Comparison of ENCODE assay signal across 11 cellular contexts in the genomic region with DNA sequence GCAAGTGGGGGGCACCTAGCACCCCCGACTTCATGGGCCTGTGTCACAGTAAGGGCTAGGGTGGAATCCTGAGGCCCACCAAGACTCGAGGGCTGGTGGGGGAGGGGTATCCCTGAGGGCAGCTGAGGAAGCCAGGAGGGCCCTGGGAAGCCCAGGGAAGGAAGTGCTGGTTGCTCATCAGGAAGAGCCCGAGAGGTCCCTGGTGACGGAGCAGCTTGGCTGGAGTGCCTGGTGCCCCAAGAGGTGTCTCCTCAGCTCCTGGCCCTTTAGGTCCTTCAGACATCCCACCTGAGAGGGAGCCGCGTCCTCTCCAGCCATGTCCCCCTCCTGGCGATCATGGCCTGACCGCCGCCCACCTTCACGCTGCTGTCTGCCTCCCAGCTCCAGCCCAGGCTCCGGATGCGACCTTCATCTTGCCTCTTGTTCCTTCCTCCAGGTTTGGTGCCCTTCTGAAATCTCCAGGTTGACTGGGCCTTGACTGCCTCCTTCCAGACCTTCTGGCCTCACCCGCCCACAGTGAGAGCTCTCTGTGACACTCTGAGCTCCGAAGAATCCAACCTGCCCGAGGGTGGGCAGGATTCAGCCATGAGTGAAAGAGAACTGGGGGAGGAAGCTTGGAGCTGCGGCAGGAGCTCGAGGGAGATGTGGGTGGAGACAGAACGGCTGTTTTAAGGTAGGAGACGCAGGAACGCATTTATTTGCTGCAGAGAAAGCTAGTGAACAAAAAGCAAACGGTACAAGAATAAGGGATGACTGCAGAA. TPM values are rescaled to one million over a fixed set of nuclear protein-coding genes. Genes with fewer than 3 reads are reported as not detected.
DNase-seq lines count a peak whose midpoint lies in the region; ATAC-seq and TF ChIP-seq lines count a peak whose summit lies in the region.
"Had no signal": no experiment of that assay in that cellular context is flagged by ENCODE, and none has a peak within 500 bp of the region (broad histone marks: within the 10 kb centered on the region; RNA-seq: fewer than 3 reads in every experiment).

No MANE protein-coding gene starts in this region.

- no peak for DNase-seq in CD4-positive, alpha-beta T cell
- no peak for DNase-seq in activated naive CD8-positive, alpha-beta T cell treated with anti-CD3 and anti-CD28 coated beads for 36 hours
- DNase-seq in naive thymus-derived CD4-positive, alpha-beta T cell = no peak
- DNase-seq in NCI-H2081 treated with DMSO at 0.1 percent for 48 hours (lab: John Stamatoyannopoulos, UW) (no peak), prostate gland (ENCODE audit: low spot score) (no peak), substantia nigra (lab: John Stamatoyannopoulos, UW) (no peak), NCI-H1694 (lab: John Stamatoyannopoulos, UW) (no peak)
- DNase-seq: foreskin melanocyte had no signal

- CTCF ChIA-PET in CD4-positive, alpha-beta T cell (lab: Charles Lee) = interaction anchor here (2.9 kb wide), 1 partner anchor 55 kb away, joined by 14 read pairs; a partner anchor contains a TSS
- CTCF ChIA-PET in naive thymus-derived CD4-positive, alpha-beta T cell (lab: Charles Lee) = interaction anchor here (0.5 to 2.8 kb wide), 9 partner anchors 12 to 52 kb away, joined by 3 to 8 read pairs (median 3); no protein-coding TSS in a partner anchor

- peak overlapping the region; percentile 98 for H3K4me2 ChIP-seq in BLaER1

- peak overlapping the region; percentile 77 for H3K9ac ChIP-seq in BLaER1

- H3K36me3 ChIP-seq in BLaER1 (peaks cover 15% of the 10 kb centered on the region), prostate gland (no peaks in the 10 kb centered on the region)
- no peaks in the 10 kb centered on the region for H3K36me3 ChIP-seq in naive thymus-derived CD4-positive, alpha-beta T cell (ENCODE audit: control insufficient read depth in 2 of 3, insufficient read depth in 3 of 3, low read length in 3 of 3)

- peak overlapping the region; percentile 58 for H3K4me3 ChIP-seq in BLaER1
- H3K4me3 ChIP-seq in naive thymus-derived CD4-positive, alpha-beta T cell (ENCODE audit: low read length) = peak overlapping the region; percentile 68
- H3K4me3 ChIP-seq in prostate gland = no peak overlapping the region
- H3K4me3 ChIP-seq: SK-N-MC had no signal

- H3K27me3 Mint-ChIP-seq in CD4-positive, alpha-beta T cell = no peaks in the 10 kb centered on the region
- H3K27me3 Mint-ChIP-seq in activated naive CD8-positive, alpha-beta T cell treated with anti-CD3 and anti-CD28 coated beads for 36 hours = no peaks in the 10 kb centered on the region
- peaks cover 0 to 7% (median 0%) of the 10 kb centered on the region in 5 donors for H3K27me3 Mint-ChIP-seq in naive thymus-derived CD4-positive, alpha-beta T cell

- POLR2A ChIA-PET in CD4-positive, alpha-beta T cell (lab: Charles Lee) = interaction anchor here (0.5 to 4.4 kb wide), 14 partner anchors 10 to 55 kb away, joined by 3 to 29 read pairs (median 6); a partner anchor contains a TSS
- POLR2A ChIA-PET in naive thymus-derived CD4-positive, alpha-beta T cell (lab: Charles Lee) = interaction anchor here (0.5 to 7.0 kb wide), 19 partner anchors 8 to 1834 kb away, joined by 3 to 76 read pairs (median 6); a partner anchor contains a TSS

- intact Hi-C loops in CD4-positive, alpha-beta T cell (cut with DNase I, micrococcal nuclease) = loop anchor here in 1 of 2 experiments (1.0 to 5.0 kb wide), 2 partner anchors 41 to 55 kb away; a partner anchor contains a TSS
- intact Hi-C loops in naive thymus-derived CD4-positive, alpha-beta T cell (cut with micrococcal nuclease) = loop anchor here (1.0 to 5.0 kb wide), 7 partner anchors 12 to 54 kb away; a partner anchor contains a TSS
- intact Hi-C loops in prostate gland (cut with DNase I) = no loop called here

- H3K27ac ChIP-seq in BLaER1 (peak overlapping the region; percentile 91), prostate gland (no peak overlapping the region), substantia nigra (ENCODE audit: low read depth, low read length, poor library complexity, severe bottlenecking) (no peak overlapping the region)
- H3K27ac ChIP-seq in CD4-positive, alpha-beta T cell (ENCODE audit: low read depth, low read length) = peak overlapping the region; percentile 64
- peak overlapping the region; percentile 61 for H3K27ac ChIP-seq in naive thymus-derived CD4-positive, alpha-beta T cell (ENCODE audit: low read depth, low read length)
- H3K27ac ChIP-seq: SK-N-MC had no signal

- H3K9me3 Mint-ChIP-seq in CD4-positive, alpha-beta T cell = no peaks in the 10 kb centered on the region
- H3K9me3 Mint-ChIP-seq in activated naive CD8-positive, alpha-beta T cell treated with anti-CD3 and anti-CD28 coated beads for 36 hours = peaks cover 12% of the 10 kb centered on the region
- peaks cover 0 to 21% (median 12%) of the 10 kb centered on the region in 11 donors for H3K9me3 Mint-ChIP-seq in naive thymus-derived CD4-positive, alpha-beta T cell

- 66% methylated on average over 21 of the region's 21 CpGs for WGBS in prostate gland

- H3K27ac Mint-ChIP-seq in CD4-positive, alpha-beta T cell = peak overlapping the region; percentile 84
- H3K27ac Mint-ChIP-seq in activated naive CD8-positive, alpha-beta T cell treated with anti-CD3 and anti-CD28 coated beads for 36 hours = peak overlapping the region; percentile 34
- peak overlapping the region; percentile 90 to 100 (median 97) for H3K27ac Mint-ChIP-seq in naive thymus-derived CD4-positive, alpha-beta T cell

- no peak for TF ChIP-seq CTCF in CD4-positive, alpha-beta T cell (IDR thresholded peaks at IDR 0.05)
- no peak for TF ChIP-seq CTCF in prostate gland (IDR thresholded peaks at IDR 0.05)

- H3K4me1 ChIP-seq in BLaER1 = peaks cover 67% of the 10 kb centered on the region
- H3K4me1 ChIP-seq in naive thymus-derived CD4-positive, alpha-beta T cell (ENCODE audit: control insufficient read depth in 2 of 2, insufficient read depth in 2 of 2, low read length in 2 of 2) = peaks cover 33 to 35% of the 10 kb centered on the region in 2 donors
- H3K4me1 ChIP-seq in prostate gland (replicated peaks) = peaks cover 7% of the 10 kb centered on the region

- no peaks in the 10 kb centered on the region for H3K27me3 ChIP-seq in BLaER1
- no peaks in the 10 kb centered on the region for H3K27me3 ChIP-seq in CD4-positive, alpha-beta T cell (ENCODE audit: control insufficient read depth, insufficient read depth, low read length)
- no peaks in the 10 kb centered on the region for H3K27me3 ChIP-seq in naive thymus-derived CD4-positive, alpha-beta T cell (ENCODE audit: control insufficient read depth in 2 of 2, insufficient read depth in 2 of 2, low read length in 2 of 2)
- no peaks in the 10 kb centered on the region for H3K27me3 ChIP-seq in prostate gland (replicated peaks; ENCODE audit: insufficient read depth)

- ATAC-seq in CD4-positive, alpha-beta T cell (ENCODE audit: poor library complexity) = no peak
- no peak for ATAC-seq in naive thymus-derived CD4-positive, alpha-beta T cell

- no peak for TF ChIP-seq POLR2A in prostate gland (IDR thresholded peaks at IDR 0.05)

- peak overlapping the region; percentile 82 for H3K4me3 Mint-ChIP-seq in CD4-positive, alpha-beta T cell
- H3K4me3 Mint-ChIP-seq in activated naive CD8-positive, alpha-beta T cell treated with anti-CD3 and anti-CD28 coated beads for 36 hours = peak overlapping the region; percentile 65
- peak overlapping the region; percentile 79 to 94 (median 88) for H3K4me3 Mint-ChIP-seq in naive thymus-derived CD4-positive, alpha-beta T cell

- H3K4me1 Mint-ChIP-seq in CD4-positive, alpha-beta T cell (ENCODE audit: low read depth) = peaks cover 78% of the 10 kb centered on the region
- peaks cover 28% of the 10 kb centered on the region for H3K4me1 Mint-ChIP-seq in activated naive CD8-positive, alpha-beta T cell treated with anti-CD3 and anti-CD28 coated beads for 36 hours
- peaks cover 45 to 88% (median 79%) of the 10 kb centered on the region in 7 donors for H3K4me1 Mint-ChIP-seq in naive thymus-derived CD4-positive, alpha-beta T cell

- H3K36me3 Mint-ChIP-seq in CD4-positive, alpha-beta T cell (ENCODE audit: low read depth) = peaks cover 10% of the 10 kb centered on the region
- peaks cover 24% of the 10 kb centered on the region for H3K36me3 Mint-ChIP-seq in activated naive CD8-positive, alpha-beta T cell treated with anti-CD3 and anti-CD28 coated beads for 36 hours
- H3K36me3 Mint-ChIP-seq in naive thymus-derived CD4-positive, alpha-beta T cell = peaks cover 0 to 23% (median 12%) of the 10 kb centered on the region in 5 donors
- H3K36me3 Mint-ChIP-seq: CD14-positive monocyte had no signal

- no peaks in the 10 kb centered on the region for H4K20me1 ChIP-seq in BLaER1

- H3K9me3 ChIP-seq in BLaER1 (peaks cover 25% of the 10 kb centered on the region), prostate gland (no peaks in the 10 kb centered on the region)
- H3K9me3 ChIP-seq in CD4-positive, alpha-beta T cell (ENCODE audit: control insufficient read depth, low read length) = peaks cover 16% of the 10 kb centered on the region
- H3K9me3 ChIP-seq in naive thymus-derived CD4-positive, alpha-beta T cell (ENCODE audit: control insufficient read depth in 2 of 3, low read length in 3 of 3) = peaks cover 0 to 15% (median 0%) of the 10 kb centered on the region in 3 experiments

RNA-seq across cellular contexts. Expression of a gene that starts 42.7 kb away (rescaled TPM):
- 10 to 100 TPM; 55.8 to 56.8 TPM for total RNA-seq in CD4-positive, alpha-beta T cell
- total RNA-seq in activated naive CD8-positive, alpha-beta T cell treated with anti-CD3 and anti-CD28 coated beads for 36 hours = 1 to 10 TPM; 5.9 to 8.3 TPM
- total RNA-seq in naive thymus-derived CD4-positive, alpha-beta T cell = 10 to 100 TPM; 33.5 to 74.7 (median 44.1) TPM
- 1 to 10 TPM; 3.1 to 5.1 TPM for polyA plus RNA-seq in naive thymus-derived CD4-positive, alpha-beta T cell
- 10 to 100 TPM; 35.8 to 45.9 TPM for total RNA-seq in prostate gland

RNA-seq across cellular contexts. Expression of a gene that starts 54.7 kb away (rescaled TPM):
- total RNA-seq in CD4-positive, alpha-beta T cell = 10 to 100 TPM; 17.2 to 18.3 TPM
- total RNA-seq in activated naive CD8-positive, alpha-beta T cell treated with anti-CD3 and anti-CD28 coated beads for 36 hours = 10 to 100 TPM; 22.7 to 25.2 TPM
- 10 to 100 TPM; 12.0 to 38.4 (median 16.4) TPM for total RNA-seq in naive thymus-derived CD4-positive, alpha-beta T cell
- 10 to 100 TPM; 15.6 to 19.9 TPM for polyA plus RNA-seq in naive thymus-derived CD4-positive, alpha-beta T cell
- 10 to 100 TPM; 21.2 to 38.7 TPM for total RNA-seq in prostate gland

Comparison
In these comparisons a context has a peak if more than half of its experiments do, and no peak if none do; other contexts are left out.
1. H3K27ac ChIP-seq: peak in BLaER1 (single experiment), CD4-positive, alpha-beta T cell (single experiment) and naive thymus-derived CD4-positive, alpha-beta T cell (single experiment); none in prostate gland (0 of 2) and substantia nigra (single experiment).
2. H3K4me3 ChIP-seq: peak in BLaER1 (single experiment) and naive thymus-derived CD4-positive, alpha-beta T cell (single experiment); none in prostate gland (0 of 2).
3. H3K27ac Mint-ChIP-seq: peak in every context shown above with its lines; median percentile 97 in naive thymus-derived CD4-positive, alpha-beta T cell; 84 in CD4-positive, alpha-beta T cell; 34 in activated naive CD8-positive, alpha-beta T cell treated with anti-CD3 and anti-CD28 coated beads for 36 hours.
4. Peak in every context shown above with its lines, with median percentiles within 50 percentile points of each other: H3K4me3 Mint-ChIP-seq.